Comparison of ENCODE assay signal across 24 cellular contexts in the genomic region with DNA sequence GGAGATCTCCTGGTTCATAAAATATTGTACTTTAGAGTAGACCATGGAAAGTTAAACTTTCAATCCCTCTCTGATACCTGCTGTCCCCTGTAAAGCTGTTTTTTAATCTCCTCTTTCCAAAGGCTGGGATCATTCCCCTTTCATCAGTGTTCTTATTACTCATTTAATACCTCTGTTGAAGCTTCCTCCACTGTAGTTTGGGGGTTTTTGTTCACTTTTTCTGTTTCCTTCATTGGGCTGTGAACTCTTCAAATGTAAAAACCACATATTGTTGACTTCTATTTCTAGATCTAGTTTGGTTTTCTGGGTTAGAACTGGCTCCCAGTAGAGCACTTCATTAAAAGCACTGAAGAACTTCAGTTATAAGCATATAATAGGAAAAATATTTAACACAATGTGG.
A peak's percentile ranks its signal among the peaks of the same experiment; 100 is the strongest.
DNase-seq lines count a peak whose midpoint lies in the region; ATAC-seq, FAIRE-seq and TF ChIP-seq lines count a peak whose summit lies in the region.
"Had no signal": no experiment of that assay in that cellular context is flagged by ENCODE, and none has a peak within 500 bp of the region (broad histone marks: within the 10 kb centered on the region; RNA-seq: fewer than 3 reads in every experiment).

No MANE protein-coding gene starts in this region.

- no peaks in the 10 kb centered on the region for H3F3A ChIP-seq in MM.1S (ENCODE audit: insufficient read depth, low read length)
- H3F3A ChIP-seq in neural progenitor cell (ENCODE audit: low read depth) = no peaks in the 10 kb centered on the region

- FAIRE-seq in kidney (lab: Jason Lieb, UNC) = no peak
- FAIRE-seq: astrocyte, GM12891, GM19239, pancreas had no signal

- H3K4me1 Mint-ChIP-seq in CD4-positive, alpha-beta T cell (ENCODE audit: low read depth) = peaks cover 34% of the 10 kb centered on the region
- H3K4me1 Mint-ChIP-seq in activated naive CD8-positive, alpha-beta T cell treated with anti-CD3 and anti-CD28 coated beads, Interleukin-2, amount 10 ng/mL, durations not matched to agents 7 days and 5 days = peaks cover 35% of the 10 kb centered on the region
- peaks cover 2% of the 10 kb centered on the region for H3K4me1 Mint-ChIP-seq in neural progenitor cell

- ATAC-seq in CD4-positive, alpha-beta T cell (ENCODE audit: poor library complexity) = no peak
- peak; percentile 37 for ATAC-seq in activated naive CD8-positive, alpha-beta T cell treated with anti-CD3 and anti-CD28 coated beads, Interleukin-2, amount 10 ng/mL, durations not matched to agents 7 days and 5 days (ENCODE audit: low read depth)
- ATAC-seq: activated CD4-positive, CD25-positive, alpha-beta regulatory T cell treated with anti-CD3 and anti-CD28 coated beads, Interleukin-2, amount 50 U/mL, for 24 hours; pancreas; right lobe of liver had no signal

- peaks cover 3% of the 10 kb centered on the region for H3K9me3 Mint-ChIP-seq in CD4-positive, alpha-beta T cell
- peaks cover 8% of the 10 kb centered on the region for H3K9me3 Mint-ChIP-seq in activated naive CD8-positive, alpha-beta T cell treated with anti-CD3 and anti-CD28 coated beads, Interleukin-2, amount 10 ng/mL, durations not matched to agents 7 days and 5 days
- no peaks in the 10 kb centered on the region for H3K9me3 Mint-ChIP-seq in neural progenitor cell
- H3K9me3 Mint-ChIP-seq: central memory CD8-positive, alpha-beta T cell had no signal

- no peak overlapping the region for H3K9ac ChIP-seq in BLaER1
- no peak overlapping the region for H3K9ac ChIP-seq in MM.1S (ENCODE audit: low read length)
- H3K9ac ChIP-seq in kidney (ENCODE audit: low read length in 2 of 2) = no peak overlapping the region
- no peak overlapping the region for H3K9ac ChIP-seq in neural progenitor cell

- peak overlapping the region; percentile 51 for H3K4me2 ChIP-seq in BLaER1
- H3K4me2 ChIP-seq in MM.1S (ENCODE audit: low read depth, low read length) = no peak overlapping the region
- no peak overlapping the region for H3K4me2 ChIP-seq in neural progenitor cell

- CTCF ChIA-PET in CD4-positive, alpha-beta T cell (lab: Charles Lee) = no interaction called here

- H3K27ac Mint-ChIP-seq in CD4-positive, alpha-beta T cell = peak overlapping the region; percentile 46
- H3K27ac Mint-ChIP-seq in activated naive CD8-positive, alpha-beta T cell treated with anti-CD3 and anti-CD28 coated beads, Interleukin-2, amount 10 ng/mL, durations not matched to agents 7 days and 5 days = peak overlapping the region; percentile 84
- H3K27ac Mint-ChIP-seq in neural progenitor cell = no peak overlapping the region
- H3K27ac Mint-ChIP-seq: CD4-positive, alpha-beta memory T cell; naive B cell had no signal

- H3K79me2 ChIP-seq in MM.1S (ENCODE audit: low read length) = no peaks in the 10 kb centered on the region
- no peaks in the 10 kb centered on the region for H3K79me2 ChIP-seq in neural progenitor cell (ENCODE audit: low read depth)

- H4K20me1 ChIP-seq in BLaER1 (no peaks in the 10 kb centered on the region), MM.1S (ENCODE audit: insufficient read depth, low read length) (no peaks in the 10 kb centered on the region), neural progenitor cell (ENCODE audit: low read depth) (no peaks in the 10 kb centered on the region)

- H3K27me3 ChIP-seq in BLaER1 (no peaks in the 10 kb centered on the region), MM.1S (replicated peaks; ENCODE audit: insufficient read depth, low read length) (no peaks in the 10 kb centered on the region), neural progenitor cell (no peaks in the 10 kb centered on the region)
- H3K27me3 ChIP-seq in CD4-positive, alpha-beta T cell (ENCODE audit: control insufficient read depth, insufficient read depth, low read length) = no peaks in the 10 kb centered on the region
- H3K27me3 ChIP-seq: pancreas, right lobe of liver, vagina had no signal

- no peak overlapping the region for H3K4me3 Mint-ChIP-seq in CD4-positive, alpha-beta T cell
- H3K4me3 Mint-ChIP-seq in activated naive CD8-positive, alpha-beta T cell treated with anti-CD3 and anti-CD28 coated beads, Interleukin-2, amount 10 ng/mL, durations not matched to agents 7 days and 5 days = peak overlapping the region; percentile 56
- no peak overlapping the region for H3K4me3 Mint-ChIP-seq in neural progenitor cell
- H3K4me3 Mint-ChIP-seq: central memory CD8-positive, alpha-beta T cell; naive B cell had no signal

- H3K36me3 ChIP-seq in BLaER1 (no peaks in the 10 kb centered on the region), MM.1S (replicated peaks; ENCODE audit: insufficient read depth, low read length) (no peaks in the 10 kb centered on the region), kidney (ENCODE audit: control insufficient read depth in 1 of 2, insufficient read depth in 2 of 2, low read length in 2 of 2) (no peaks in the 10 kb centered on the region), neural progenitor cell (no peaks in the 10 kb centered on the region)
- H3K36me3 ChIP-seq: pancreas, right lobe of liver, vagina had no signal

- H3K27ac ChIP-seq in BLaER1 (no peak overlapping the region), MM.1S (ENCODE audit: low read length) (no peak overlapping the region), substantia nigra (ENCODE audit: low read depth, low read length, poor library complexity, severe bottlenecking) (no peak overlapping the region), kidney (ENCODE audit: low read depth in 2 of 2, low read length in 2 of 2) (no peak overlapping the region), neural progenitor cell (no peak overlapping the region)
- H3K27ac ChIP-seq in CD4-positive, alpha-beta T cell (ENCODE audit: low read depth, low read length) = no peak overlapping the region
- H3K27ac ChIP-seq: pancreas, right lobe of liver, vagina had no signal

- TF ChIP-seq CTCF in CD4-positive, alpha-beta T cell (IDR thresholded peaks at IDR 0.05) = no peak
- TF ChIP-seq CTCF in MM.1S (IDR thresholded peaks at IDR 0.05; ENCODE audit: low read length) (no peak), kidney (IDR thresholded peaks at IDR 0.05; ENCODE audit: borderline replicate concordance, extremely low read depth, insufficient read depth) (no peak), neural progenitor cell (IDR thresholded peaks at IDR 0.05) (no peak)

- H3K27me3 Mint-ChIP-seq in CD4-positive, alpha-beta T cell = no peaks in the 10 kb centered on the region
- no peaks in the 10 kb centered on the region for H3K27me3 Mint-ChIP-seq in activated naive CD8-positive, alpha-beta T cell treated with anti-CD3 and anti-CD28 coated beads, Interleukin-2, amount 10 ng/mL, durations not matched to agents 7 days and 5 days
- H3K27me3 Mint-ChIP-seq in neural progenitor cell (ENCODE audit: insufficient read depth, low read depth) = no peaks in the 10 kb centered on the region
- H3K27me3 Mint-ChIP-seq: CD4-positive, alpha-beta memory T cell; central memory CD8-positive, alpha-beta T cell had no signal

- H3K4me3 ChIP-seq in BLaER1 (no peak overlapping the region), MM.1S (ENCODE audit: low read length) (no peak overlapping the region), kidney (ENCODE audit: low read length in 2 of 2) (no peak overlapping the region), neural progenitor cell (no peak overlapping the region)
- H3K4me3 ChIP-seq: pancreas, right lobe of liver, vagina had no signal

- H3K9me2 ChIP-seq in MM.1S (replicated peaks; ENCODE audit: insufficient read depth, low read length) = no peaks in the 10 kb centered on the region

- intact Hi-C loops in CD4-positive, alpha-beta T cell (cut with DNase I, micrococcal nuclease) = loop anchor here in 1 of 2 experiments (10.0 kb wide), 1 partner anchor 61 kb away; no protein-coding TSS in a partner anchor
- intact Hi-C loops in kidney (cut with DNase I) = no loop called here

- H2AFZ ChIP-seq in MM.1S (ENCODE audit: low read length) = no peak overlapping the region
- no peak overlapping the region for H2AFZ ChIP-seq in neural progenitor cell (replicated peaks)

- H3K4me1 ChIP-seq in BLaER1 = peaks cover 27% of the 10 kb centered on the region
- no peaks in the 10 kb centered on the region for H3K4me1 ChIP-seq in MM.1S (ENCODE audit: low read length)
- H3K4me1 ChIP-seq in kidney (ENCODE audit: control insufficient read depth in 1 of 2, insufficient read depth in 1 of 2, low read depth in 1 of 2, low read length in 2 of 2) = no peaks in the 10 kb centered on the region
- H3K4me1 ChIP-seq in neural progenitor cell = no peaks in the 10 kb centered on the region
- H3K4me1 ChIP-seq: pancreas, right lobe of liver, vagina had no signal

- H3K36me3 Mint-ChIP-seq in CD4-positive, alpha-beta T cell (ENCODE audit: low read depth) = no peaks in the 10 kb centered on the region
- peaks cover 38% of the 10 kb centered on the region for H3K36me3 Mint-ChIP-seq in activated naive CD8-positive, alpha-beta T cell treated with anti-CD3 and anti-CD28 coated beads, Interleukin-2, amount 10 ng/mL, durations not matched to agents 7 days and 5 days
- no peaks in the 10 kb centered on the region for H3K36me3 Mint-ChIP-seq in neural progenitor cell
- H3K36me3 Mint-ChIP-seq: CD4-positive, alpha-beta memory T cell; naive B cell had no signal

- no peak for DNase-seq in CD4-positive, alpha-beta T cell
- DNase-seq in MM.1S = peak; percentile 14
- no peak for DNase-seq in activated naive CD8-positive, alpha-beta T cell treated with anti-CD3 and anti-CD28 coated beads, Interleukin-2, amount 10 ng/mL, durations not matched to agents 7 days and 5 days
- no peak for DNase-seq in substantia nigra (lab: John Stamatoyannopoulos, UW)
- DNase-seq in kidney = no peak
- DNase-seq in neural progenitor cell (ENCODE audit: low spot score) = no peak
- DNase-seq: activated gamma-delta T cell treated with Interleukin-2 at 50 U/mL for 16 hours; CD4-positive, alpha-beta memory T cell; DMS53; GF-D8; mesendoderm; MV-4-11; naive B cell; NCI-H1694; NCI-H2171; pancreas; right lobe of liver had no signal

- POLR2A ChIA-PET in CD4-positive, alpha-beta T cell (lab: Charles Lee) = interaction anchor here (0.7 kb wide), 1 partner anchor 23 kb away, joined by 3 read pairs; no protein-coding TSS in a partner anchor
- POLR2A ChIA-PET in activated naive CD8-positive, alpha-beta T cell treated with anti-CD3 and anti-CD28 coated beads, Interleukin-2, amount 10 ng/mL, durations not matched to agents 7 days and 5 days (lab: Charles Lee) = interaction anchor here (1.2 kb wide), 1 partner anchor 52 kb away, joined by 3 read pairs; no protein-coding TSS in a partner anchor

- H3K9me3 ChIP-seq in BLaER1 (0 out of 2 replicates have a peak, but pooled peaks cover 8% of the 10 kb centered on the region), MM.1S (replicated peaks; ENCODE audit: insufficient read depth, low read length) (no peaks in the 10 kb centered on the region), kidney (ENCODE audit: control insufficient read depth in 1 of 2, low read length in 2 of 2) (no peaks in the 10 kb centered on the region), neural progenitor cell (ENCODE audit: low read depth) (no peaks in the 10 kb centered on the region)
- H3K9me3 ChIP-seq in CD4-positive, alpha-beta T cell (ENCODE audit: control insufficient read depth, low read length) = no peaks in the 10 kb centered on the region
- H3K9me3 ChIP-seq: pancreas, right lobe of liver, vagina had no signal
